ENCODE assay signal across 16 cellular contexts in genomic region chr10:129694633-129695356, GRCh38.
A peak's percentile ranks its signal among the peaks of the same experiment; 100 is the strongest.
DNase-seq lines count a peak whose midpoint lies in the region; ATAC-seq, FAIRE-seq and TF ChIP-seq lines count a peak whose summit lies in the region.
"Had no signal": no experiment of that assay in that cellular context is flagged by ENCODE, and none has a peak within 500 bp of the region (broad histone marks: within the 10 kb centered on the region; RNA-seq: fewer than 3 reads in every experiment).

No MANE protein-coding gene starts in this region.

- peak; percentile 57 to 74 for DNase-seq in heart right ventricle
- DNase-seq in mucosa of gallbladder (ENCODE audit: low spot score): peak; percentile 52
- peak; percentile 86 to 89 for DNase-seq in uterus
- no peak for DNase-seq in NCI-H2107 (lab: John Stamatoyannopoulos, UW)
- no peak for DNase-seq in NK-92 (lab: John Stamatoyannopoulos, UW; ENCODE audit: unreplicated experiment)
- DNase-seq: activated CD8-positive, alpha-beta T cell treated with anti-CD3 and anti-CD28 coated beads, Interleukin-2, amount 10 ng/mL, durations not matched to agents 7 days and 5 days; activated naive CD8-positive, alpha-beta T cell treated with anti-CD3 and anti-CD28 coated beads, Interleukin-2, amount 50 U/mL, for 24 hours; effector CD8-positive, alpha-beta T cell; MM.1S; NCI-H2081 treated with DMSO at 0.1 percent for 48 hours; NCI-H510A treated with DMSO at 0.1 percent for 48 hours; SHP77 treated with DMSO at 0.1 percent for 48 hours; T-helper 17 cell had no signal

- TF ChIP-seq CTCF in heart right ventricle (IDR thresholded peaks at IDR 0.05): no peak
- TF ChIP-seq CTCF in uterus (IDR thresholded peaks at IDR 0.05): no peak

- H3K27ac ChIP-seq in heart right ventricle: peak overlapping the region in 1 of 10 donors; percentile 60
- peak overlapping the region; percentile 26 to 60 for H3K27ac ChIP-seq in uterus

- H3K27me3 ChIP-seq in heart right ventricle (no peaks in the 10 kb centered on the region), uterus (no peaks in the 10 kb centered on the region)

- no peaks in the 10 kb centered on the region for H3K9me3 ChIP-seq in heart right ventricle
- H3K9me3 ChIP-seq in uterus: no peaks in the 10 kb centered on the region

- WGBS in heart right ventricle, 2 donors: 53 to 56% methylated on average over 7 of the region's 7 CpGs

- no peak overlapping the region for H3K4me3 ChIP-seq in heart right ventricle
- no peak overlapping the region for H3K4me3 ChIP-seq in uterus

- ATAC-seq in heart right ventricle (peak; percentile 68 to 90 (median 81)), GM21423 (IDR thresholded peaks at IDR 0.05; ENCODE audit: unreplicated experiment) (no peak)
- ATAC-seq: activated CD8-positive, alpha-beta T cell treated with anti-CD3 and anti-CD28 coated beads, Interleukin-2, amount 10 ng/mL, durations not matched to agents 7 days and 5 days; activated naive CD8-positive, alpha-beta T cell treated with anti-CD3 and anti-CD28 coated beads, Interleukin-2, amount 50 U/mL, for 24 hours; T-helper 17 cell; WTC11 had no signal

- intact Hi-C loops in heart right ventricle (cut with DNase I) (no loop called here), uterus (cut with DNase I; ENCODE audit: low total_unique reads) (no loop called here)

- H3K36me3 ChIP-seq in heart right ventricle: no peaks in the 10 kb centered on the region
- H3K36me3 ChIP-seq in uterus: no peaks in the 10 kb centered on the region

- FAIRE-seq in endometrium (lab: Jason Lieb, UNC): peak; percentile 96

- no peak for TF ChIP-seq POLR2A in uterus (IDR thresholded peaks at IDR 0.05)

- H3K4me1 ChIP-seq in heart right ventricle (peaks cover 5 to 32% (median 13%) of the 10 kb centered on the region in 9 donors), uterus (peaks cover 11 to 26% of the 10 kb centered on the region in 2 donors)

Comparison
In these comparisons a context has a peak if more than half of its experiments do, and no peak if none do; other contexts are left out.
1. DNase-seq: peak in heart right ventricle (2 of 2), mucosa of gallbladder (single experiment) and uterus (2 of 2); none in NCI-H2107 (single experiment) and NK-92 (single experiment).